Comparison of ENCODE assay signal across 16 cellular contexts in the genomic region with DNA sequence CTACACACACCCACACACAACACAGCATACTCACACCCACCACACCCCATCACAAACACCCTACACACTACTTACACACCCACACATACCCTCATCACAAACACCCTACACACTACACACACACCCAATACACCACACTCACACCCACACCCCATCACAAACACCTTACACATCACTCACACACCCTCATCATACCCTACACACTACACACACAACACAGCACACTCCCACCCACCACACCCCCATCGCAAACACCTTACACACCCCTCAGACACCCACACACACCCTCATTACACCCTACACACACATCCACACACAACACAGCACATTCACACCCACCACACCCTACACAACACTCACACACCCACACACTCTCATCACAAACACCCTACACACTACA. TPM values are rescaled to one million over a fixed set of nuclear protein-coding genes. Genes with fewer than 3 reads are reported as not detected.
DNase-seq lines count a peak whose midpoint lies in the region; ATAC-seq, FAIRE-seq and TF ChIP-seq lines count a peak whose summit lies in the region.
"Had no signal": no experiment of that assay in that cellular context is flagged by ENCODE, and none has a peak within 500 bp of the region (broad histone marks: within the 10 kb centered on the region; RNA-seq: fewer than 3 reads in every experiment).

No MANE protein-coding gene starts in this region.

- H3K27ac ChIP-seq in GM23338 (ENCODE audit: low read depth) (no peak overlapping the region), H1 (ENCODE audit: low read depth, low read length) (no peak overlapping the region; the same call in 1 of the 2 replicates), osteoblast (ENCODE audit: low read depth, low read length) (no peak overlapping the region), GM23248 (no peak overlapping the region)

- H4K91ac ChIP-seq in H1 (replicated peaks; ENCODE audit: insufficient read length, low read length), result peak overlapping the region; percentile 74

- H3K27me3 Mint-ChIP-seq in GM23338 (ENCODE audit: insufficient read depth, low read depth, poor library complexity), result peaks cover 2% of the 10 kb centered on the region
- H3K27me3 Mint-ChIP-seq in T-helper 17 cell, result no peaks in the 10 kb centered on the region

- H3F3A ChIP-seq in GM23338 (replicated peaks; ENCODE audit: low read depth), result no peaks in the 10 kb centered on the region
- no peaks in the 10 kb centered on the region for H3F3A ChIP-seq in GM23248 (ENCODE audit: insufficient read depth)

- H2BK20ac ChIP-seq in H1 (ENCODE audit: low read length), result no peak overlapping the region; the same call in 1 of the 2 replicates

- H3K23ac ChIP-seq in H1 (ENCODE audit: insufficient read length), result no peak overlapping the region

- peaks cover 12% of the 10 kb centered on the region for H3K4me1 ChIP-seq in GM23338 (ENCODE audit: insufficient read depth)
- H3K4me1 ChIP-seq in H1 (replicated peaks in 1 of 4; ENCODE audit: control insufficient read depth in 3 of 4, insufficient read depth in 4 of 4, low read length in 3 of 4), result peaks cover 0 to 14% (median 3%) of the 10 kb centered on the region in 4 experiments; a peak in 6 of 7 replicates
- H3K4me1 ChIP-seq in osteoblast (ENCODE audit: insufficient read depth, low read length), result no peaks in the 10 kb centered on the region
- no peaks in the 10 kb centered on the region for H3K4me1 ChIP-seq in GM23248 (ENCODE audit: insufficient read depth)

- no peaks in the 10 kb centered on the region for H3K36me3 ChIP-seq in GM23338 (ENCODE audit: insufficient read depth)
- H3K36me3 ChIP-seq in H1 (ENCODE audit: control insufficient read depth in 2 of 4, insufficient read depth in 4 of 4, low read length in 3 of 4), result peaks cover 0 to 2% (median 0%) of the 10 kb centered on the region in 4 experiments; a peak in 2 of 8 replicates
- H3K36me3 ChIP-seq in osteoblast (ENCODE audit: insufficient read depth, low read length), result no peaks in the 10 kb centered on the region
- H3K36me3 ChIP-seq in GM23248 (ENCODE audit: low read depth), result no peaks in the 10 kb centered on the region

- peak overlapping the region; percentile 99 for H3K56ac ChIP-seq in H1 (replicated peaks; ENCODE audit: insufficient read length, low read depth, low read length)

- 100% methylated on average over 1 of the region's 1 CpG for WGBS in H1 (ENCODE audit: extremely low coverage in 1 of 2, insufficient coverage in 1 of 2, insufficient read length in 1 of 2, insufficient replicate concordance in 2 of 2, low coverage in 1 of 2, low lambda C conversion rate in 2 of 2, missing lambda C conversion rate in 1 of 2), 2 experiments
- WGBS in GM23248 (ENCODE audit: low coverage in 1 of 2, low lambda C conversion rate in 2 of 2, missing lambda C conversion rate in 2 of 2), 2 experiments, result 56 to 67% methylated on average over 1 of the region's 1 CpG

- H2BK12ac ChIP-seq in H1 (ENCODE audit: low read depth, low read length), result 0 out of 2 replicates have a peak overlapping the region, but pooled peaks have one; percentile 3

- CTCF ChIA-PET in H1 (lab: Charles Lee; ENCODE audit: partially characterized antibody), result no interaction called here

- TF ChIP-seq CTCF in GM23338 (conservative IDR thresholded peaks at IDR 0.05; ENCODE audit: low read depth in 2 of 2), result no peak
- no peak for TF ChIP-seq CTCF in H1 (IDR thresholded peaks at IDR 0.05; ENCODE audit: control extremely low read depth in 1 of 3, insufficient read depth in 1 of 3, low read depth in 1 of 3, low read length in 3 of 3)
- no peak for TF ChIP-seq CTCF in osteoblast (IDR thresholded peaks at IDR 0.05; ENCODE audit: extremely low read depth, low read depth, low read length)

- H4K20me1 ChIP-seq in GM23338 (replicated peaks; ENCODE audit: insufficient read depth), result 0 out of 2 replicates have a peak, but pooled peaks cover 3% of the 10 kb centered on the region
- peaks cover 4 to 17% of the 10 kb centered on the region in 2 experiments for H4K20me1 ChIP-seq in H1 (replicated peaks in 1 of 2; ENCODE audit: control insufficient read depth in 1 of 2, insufficient read depth in 2 of 2, low read length in 2 of 2)
- peaks cover 12% of the 10 kb centered on the region for H4K20me1 ChIP-seq in osteoblast (ENCODE audit: insufficient read depth, low read length)
- no peaks in the 10 kb centered on the region for H4K20me1 ChIP-seq in GM23248 (ENCODE audit: insufficient read depth)

- H3K27me3 ChIP-seq in GM23338 (ENCODE audit: insufficient read depth) (no peaks in the 10 kb centered on the region), H1 (replicated peaks in 1 of 4; ENCODE audit: control insufficient read depth in 3 of 4, extremely low read depth in 1 of 4, insufficient read depth in 3 of 4, low read length in 3 of 4) (no peaks in the 10 kb centered on the region; a peak in 1 of 7 replicates), osteoblast (ENCODE audit: insufficient read depth, low read length) (no peaks in the 10 kb centered on the region), GM23248 (replicated peaks; ENCODE audit: insufficient read depth) (no peaks in the 10 kb centered on the region)

- no peak overlapping the region for H3K14ac ChIP-seq in H1 (ENCODE audit: insufficient read length)

- peaks cover 3% of the 10 kb centered on the region; the same call in 2 of the 3 replicates for H3K36me3 Mint-ChIP-seq in GM23338 (ENCODE audit: low read depth)
- no peaks in the 10 kb centered on the region for H3K36me3 Mint-ChIP-seq in T-helper 17 cell (ENCODE audit: low read depth)

- H2BK15ac ChIP-seq in H1 (ENCODE audit: low read length), result no peak overlapping the region

- no peak overlapping the region for H3K4me3 Mint-ChIP-seq in GM23338
- no peak overlapping the region for H3K4me3 Mint-ChIP-seq in T-helper 17 cell

- no peak for TF ChIP-seq RAD21 in H1 (IDR thresholded peaks at IDR 0.05 in 1 of 2, conservative IDR thresholded peaks at IDR 0.05 in 1 of 2; ENCODE audit: low read depth in 2 of 2, low read length in 2 of 2)

- H3K9me3 Mint-ChIP-seq in GM23338, result no peaks in the 10 kb centered on the region

- H3K23me2 ChIP-seq in H1 (ENCODE audit: low read depth, low read length), result peaks cover 14% of the 10 kb centered on the region; the same call in 1 of the 2 replicates

- no peak overlapping the region; the same call in 1 of the 2 replicates for H2BK5ac ChIP-seq in H1 (ENCODE audit: low read depth, low read length)

- H3K4ac ChIP-seq in H1 (replicated peaks; ENCODE audit: insufficient read length, low read depth, low read length), result peak overlapping the region; percentile 38

- no peak overlapping the region for H2AK5ac ChIP-seq in H1 (ENCODE audit: low read depth, low read length)

- no peak overlapping the region for H3K18ac ChIP-seq in H1 (ENCODE audit: extremely low read depth, low read length)

- H3K4me3 ChIP-seq in GM23338 (no peak overlapping the region), H1 (ENCODE audit: extremely low read depth in 1 of 4, insufficient read depth in 2 of 4, low read depth in 3 of 4, low read length in 4 of 4) (no peak overlapping the region), osteoblast (ENCODE audit: insufficient read depth, low read length) (no peak overlapping the region), GM23248 (no peak overlapping the region)

- in situ Hi-C loops in GM23248 (cut with MboI), result no loop called here

- no peak for TF ChIP-seq EP300 in H1 (IDR thresholded peaks at IDR 0.05; ENCODE audit: borderline replicate concordance in 1 of 2, low read depth in 2 of 2, low read length in 2 of 2)

- 0 out of 2 replicates have a peak overlapping the region, but pooled peaks have one; percentile 38 for H3K27ac Mint-ChIP-seq in GM23338
- peak overlapping the region; percentile 41 for H3K27ac Mint-ChIP-seq in T-helper 17 cell

- H2AFZ ChIP-seq in GM23338 (no peak overlapping the region), H1 (ENCODE audit: low read length) (no peak overlapping the region), osteoblast (ENCODE audit: low read length) (no peak overlapping the region), GM23248 (no peak overlapping the region)

- DNase-seq in GM23338 (ENCODE audit: low spot score) (no peak), T-helper 17 cell (no peak), H1 (ENCODE audit: low read depth in 1 of 2, low spot score in 2 of 2) (no peak), osteoblast (ENCODE audit: insufficient read length, low spot score, missing footprints) (peak; percentile 57), NCI-H1105 treated with DMSO at 0.1 percent for 48 hours (lab: John Stamatoyannopoulos, UW) (no peak), GM23248 (no peak), amygdala (lab: John Stamatoyannopoulos, UW) (no peak)
- DNase-seq: ACHN, C1 segment of cervical spinal cord, DMS79 treated with DMSO at 0.1 percent for 48 hours, NCI-H1694 treated with DMSO at 0.1 percent for 48 hours, NCI-H510A, NCI-H774, OCI-M1, SK-N-SH had no signal

- H2BK120ac ChIP-seq in H1 (replicated peaks; ENCODE audit: low read depth, low read length), result no peak overlapping the region

- H3K79me1 ChIP-seq in H1 (ENCODE audit: low read depth, low read length), result peaks cover 16% of the 10 kb centered on the region

- ATAC-seq in GM23338, result no peak
- no peak for ATAC-seq in T-helper 17 cell
- ATAC-seq: HCT116 had no signal

- H3K9me2 ChIP-seq in GM23338 (ENCODE audit: insufficient read depth) (no peaks in the 10 kb centered on the region), GM23248 (ENCODE audit: insufficient read depth) (no peaks in the 10 kb centered on the region)
- H3K9me2 ChIP-seq: SK-N-SH had no signal

- H3K4me2 ChIP-seq in GM23338, result no peak overlapping the region
- H3K4me2 ChIP-seq in H1 (ENCODE audit: insufficient read depth in 1 of 2, low read depth in 2 of 2, low read length in 2 of 2), result no peak overlapping the region
- H3K4me2 ChIP-seq in osteoblast (ENCODE audit: insufficient read depth, low read length), result no peak overlapping the region
- H3K4me2 ChIP-seq in GM23248 (ENCODE audit: unreplicated experiment), result no peak overlapping the region
- H3K4me2 ChIP-seq: SK-N-SH had no signal

- H3K9ac ChIP-seq in H1 (replicated peaks in 1 of 4; ENCODE audit: extremely low read depth in 1 of 4, low read depth in 3 of 4, low read length in 3 of 4) (no peak overlapping the region), GM23248 (no peak overlapping the region)
- H3K9ac ChIP-seq: SK-N-SH had no signal

- POLR2A ChIA-PET in H1 (lab: Charles Lee; ENCODE audit: partially characterized antibody), result interaction anchor here (0.8 to 1.4 kb wide), 2 partner anchors 14 to 20 kb away, joined by 4 read pairs; no protein-coding TSS in a partner anchor

- H3K9me3 ChIP-seq in T-helper 17 cell (ENCODE audit: control insufficient read depth, low read length, poor library complexity, severe bottlenecking), result no peaks in the 10 kb centered on the region
- no peaks in the 10 kb centered on the region for H3K9me3 ChIP-seq in H1 (ENCODE audit: insufficient read depth in 2 of 2, low read depth in 1 of 2, low read length in 1 of 2)
- H3K9me3 ChIP-seq in osteoblast (ENCODE audit: low read depth, low read length), result no peaks in the 10 kb centered on the region
- H3K9me3 ChIP-seq in GM23248 (ENCODE audit: low read depth), result no peaks in the 10 kb centered on the region
- H3K9me3 ChIP-seq: SK-N-SH had no signal

- peak overlapping the region; percentile 28; the same call in 1 of the 2 replicates for H4K8ac ChIP-seq in H1 (ENCODE audit: extremely low read depth, insufficient read depth, low read length)

- H3K4me1 Mint-ChIP-seq in GM23338 (peaks cover 22% of the 10 kb centered on the region), T-helper 17 cell (peaks cover 14% of the 10 kb centered on the region)

- H4K5ac ChIP-seq in H1 (ENCODE audit: insufficient read length, low read depth, low read length), result no peak overlapping the region

- no peak for FAIRE-seq in H1 (lab: Jason Lieb, UNC)

- H3K79me2 ChIP-seq in GM23338 (replicated peaks; ENCODE audit: insufficient read depth), result 0 out of 2 replicates have a peak, but pooled peaks cover 4% of the 10 kb centered on the region
- peaks cover 0 to 3% of the 10 kb centered on the region in 2 experiments; a peak in 1 of 4 replicates for H3K79me2 ChIP-seq in H1 (ENCODE audit: control insufficient read depth in 1 of 2, insufficient read depth in 2 of 2, low read length in 2 of 2)
- H3K79me2 ChIP-seq in osteoblast (ENCODE audit: insufficient read depth, low read length), result peaks cover 14% of the 10 kb centered on the region
- no peaks in the 10 kb centered on the region for H3K79me2 ChIP-seq in GM23248 (ENCODE audit: insufficient read depth)

- TF ChIP-seq POLR2A in H1 (IDR thresholded peaks at IDR 0.05; ENCODE audit: control extremely low read depth in 1 of 2, low read depth in 2 of 2, low read length in 2 of 2), result no peak

RNA-seq across cellular contexts. Expression of a gene that starts 15.8 kb away (rescaled TPM):
- 89.2 and 95.5 TPM in 2 replicates for total RNA-seq in GM23338 (2014; rRNA removed; shearing (Covaris generic))
- polyA plus RNA-seq in GM23338 (2016; fragmentation: Nextera tagmentation; extraction: Ambion mirVana) (81.7 and 84.7 TPM in 2 replicates), H1 (2011; rRNA removed) (178 and 195 TPM in 2 replicates), GM23248 (2016; fragmentation: Nextera tagmentation; extraction: Ambion mirVana) (86.5 and 92.3 TPM in 2 replicates)
- total RNA-seq in T-helper 17 cell (10 to 100 TPM; 38.5 to 41.4 TPM), osteoblast (82.8 and 87.9 TPM in 2 replicates)
- total RNA-seq in H1 (2021; fragmentation: NEBNext Ultra II Directional; extraction: Animal tissue kit (Norgen Biotek cat#: 25700)), result 84.1 and 86.4 TPM in 2 replicates
- polyA plus RNA-seq in H1 (2011; cell fraction: cytosol; rRNA removed), result 144 TPM
- 128 TPM for polyA plus RNA-seq in H1 (2011; cell fraction: nucleus; rRNA removed)
- polyA plus RNA-seq in H1 (2012, experiment 1 of 2), result 82.7 to 110 TPM (median 107 TPM) in 4 replicates
- polyA plus RNA-seq in H1 (2012, experiment 2 of 2), result 153 TPM
- polyA plus RNA-seq in H1 (2013, experiment 1 of 2), result 63.2 TPM
- polyA plus RNA-seq in H1 (2013, experiment 2 of 2), result 57.0 TPM
- 84.8 and 107 TPM in 2 replicates for polyA minus RNA-seq in H1 (2011; rRNA and poly(A)+ RNA removed)
- polyA minus RNA-seq in H1 (2011; cell fraction: cytosol; rRNA and poly(A)+ RNA removed), result 51.7 TPM
- 37.1 TPM for polyA minus RNA-seq in H1 (2011; cell fraction: nucleus; rRNA and poly(A)+ RNA removed)
- total RNA-seq in GM23248 (2014; rRNA removed; shearing (Covaris generic)), result 45.4 and 54.8 TPM in 2 replicates
